In the genomic region with DNA sequence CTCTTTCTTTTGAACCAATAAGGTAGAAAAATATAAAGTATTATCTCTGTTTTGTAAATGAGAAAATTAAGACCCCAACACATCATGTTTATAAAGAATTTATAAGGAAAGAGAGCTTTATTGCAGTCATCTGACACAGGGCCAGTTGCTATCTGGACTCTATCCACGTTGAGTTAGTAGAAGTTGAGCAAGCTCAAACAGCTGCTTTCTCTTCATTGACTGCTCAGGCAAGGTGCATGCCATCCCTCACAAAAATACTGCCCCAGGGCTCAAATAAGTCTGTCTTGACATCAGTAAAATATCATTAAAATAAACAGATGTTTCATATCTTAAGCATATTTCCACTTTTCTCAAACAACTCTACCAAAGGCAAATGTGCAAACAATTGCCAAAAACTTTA, we compare ENCODE assay signal across 14 cellular contexts. TPM values are rescaled to one million over a fixed set of nuclear protein-coding genes. Genes with fewer than 3 reads are reported as not detected.
A peak's percentile ranks its signal among the peaks of the same experiment; 100 is the strongest.
DNase-seq lines count a peak whose midpoint lies in the region; ATAC-seq and TF ChIP-seq lines count a peak whose summit lies in the region.
"Had no signal": no experiment of that assay in that cellular context is flagged by ENCODE, and none has a peak within 500 bp of the region (broad histone marks: within the 10 kb centered on the region; RNA-seq: fewer than 3 reads in every experiment).

No MANE protein-coding gene starts in this region.

- WGBS in body of pancreas, 2 donors, result 10 to 19% methylated on average over 1 of the region's 1 CpG

- DNase-seq in Right ventricle myocardium inferior (ENCODE audit: missing footprints), result no peak
- no peak for DNase-seq in right atrium auricular region (ENCODE audit: low spot score)
- peak; percentile 50 for DNase-seq in astrocyte of the spinal cord (ENCODE audit: low read depth, low spot score)
- DNase-seq in islet precursor cell, result peak; percentile 59
- DNase-seq in body of pancreas, result no peak
- no peak for DNase-seq in cerebellar nuclear complex (lab: John Stamatoyannopoulos, UW)
- no peak for DNase-seq in stimulated activated naive CD8-positive, alpha-beta T cell treated with anti-CD3 and anti-CD28 coated beads, Interleukin-15, Interleukin-2, amounts not matched to agents 100 U/mL and 50 U/mL, for 24 hours
- DNase-seq in hypothalamus (lab: John Stamatoyannopoulos, UW), result no peak
- DNase-seq: ACHN; activated naive CD8-positive, alpha-beta T cell treated with anti-CD3 and anti-CD28 coated beads, Interleukin-2, amount 50 U/mL, for 24 hours; Karpas-422; Peyer's patch; retina; substantia nigra had no signal

- H3K36me3 ChIP-seq in right atrium auricular region (no peaks in the 10 kb centered on the region), body of pancreas (replicated peaks in 1 of 2; ENCODE audit: insufficient read depth in 1 of 2, low read depth in 2 of 2) (no peaks in the 10 kb centered on the region)
- H3K36me3 ChIP-seq: Peyer's patch had no signal

- ATAC-seq in Right ventricle myocardium inferior, result peak; percentile 73
- ATAC-seq in body of pancreas, result no peak
- no peak for ATAC-seq in stimulated activated naive CD8-positive, alpha-beta T cell treated with anti-CD3 and anti-CD28 coated beads, Interleukin-15, Interleukin-2, amounts not matched to agents 100 U/mL and 50 U/mL, for 24 hours
- ATAC-seq: activated naive CD8-positive, alpha-beta T cell treated with anti-CD3 and anti-CD28 coated beads, Interleukin-2, amount 50 U/mL, for 24 hours had no signal

- H3K4me1 ChIP-seq in right atrium auricular region (peaks cover 0 to 11% of the 10 kb centered on the region in 2 donors), body of pancreas (no peaks in the 10 kb centered on the region)

- intact Hi-C loops in Right ventricle myocardium inferior (cut with DNase I), result no loop called here
- intact Hi-C loops in body of pancreas (cut with DNase I), result no loop called here

- no peak for TF ChIP-seq CTCF in right atrium auricular region (IDR thresholded peaks at IDR 0.05)
- TF ChIP-seq CTCF in astrocyte of the spinal cord (IDR thresholded peaks at IDR 0.05; ENCODE audit: low read depth, low read length), result no peak
- no peak for TF ChIP-seq CTCF in body of pancreas (IDR thresholded peaks at IDR 0.05)

- no peaks in the 10 kb centered on the region for H3K27me3 ChIP-seq in right atrium auricular region
- no peaks in the 10 kb centered on the region for H3K27me3 ChIP-seq in body of pancreas
- H3K27me3 ChIP-seq: Peyer's patch had no signal

- peak overlapping the region in 1 of 2 donors; percentile 24 for H3K27ac ChIP-seq in right atrium auricular region
- no peak overlapping the region for H3K27ac ChIP-seq in body of pancreas

- H3K9me3 ChIP-seq in right atrium auricular region (no peaks in the 10 kb centered on the region), body of pancreas (no peaks in the 10 kb centered on the region)
- H3K9me3 ChIP-seq: Peyer's patch had no signal

- in situ Hi-C loops in astrocyte of the spinal cord (cut with HindIII; ENCODE audit: low sequenced_read_pairs), result no loop called here

- TF ChIP-seq POLR2A in body of pancreas (IDR thresholded peaks at IDR 0.05), result no peak

- H3K4me3 ChIP-seq in right atrium auricular region, result no peak overlapping the region
- H3K4me3 ChIP-seq in astrocyte of the spinal cord (ENCODE audit: low read depth, low read length), result no peak overlapping the region
- H3K4me3 ChIP-seq in body of pancreas, result no peak overlapping the region
- H3K4me3 ChIP-seq: Peyer's patch had no signal

RNA-seq across cellular contexts. Expression of gene COL5A2, which starts 14.8 kb away (rescaled TPM):
- 10.5 TPM for total RNA-seq in Right ventricle myocardium inferior
- 10 to 100 TPM; 15.8 to 24.8 TPM for total RNA-seq in right atrium auricular region
- 10 to 100 TPM; 10.1 to 24.1 TPM for total RNA-seq in body of pancreas

Comparison
In these comparisons a context has a peak if more than half of its experiments do, and no peak if none do; other contexts are left out.
1. DNase-seq: peak in astrocyte of the spinal cord (single experiment) and islet precursor cell (single experiment); none in Right ventricle myocardium inferior (single experiment), right atrium auricular region (single experiment), body of pancreas (0 of 4), cerebellar nuclear complex (0 of 2), stimulated activated naive CD8-positive, alpha-beta T cell treated with anti-CD3 and anti-CD28 coated beads, Interleukin-15, Interleukin-2, amounts not matched to agents 100 U/mL and 50 U/mL, for 24 hours (single experiment) and hypothalamus (0 of 51).